Comparison of ENCODE assay signal across 24 cellular contexts in genomic region chr7:4136036-4136435, GRCh38.
DNase-seq lines count a peak whose midpoint lies in the region; ATAC-seq lines count a peak whose summit lies in the region.
"Had no signal": no experiment of that assay in that cellular context is flagged by ENCODE, and none has a peak within 500 bp of the region (broad histone marks: within the 10 kb centered on the region; RNA-seq: fewer than 3 reads in every experiment).

No MANE protein-coding gene starts in this region.

- ATAC-seq in HG02840 (IDR thresholded peaks at IDR 0.05; ENCODE audit: low FRiP score, unreplicated experiment) (no peak), GM18868 (IDR thresholded peaks at IDR 0.05; ENCODE audit: unreplicated experiment) (no peak)
- ATAC-seq: activated CD8-positive, alpha-beta T cell treated with anti-CD3 and anti-CD28 coated beads for 36 hours; gastroesophageal sphincter; psoas muscle had no signal

- H3K4me1 ChIP-seq in NT2/D1 (ENCODE audit: insufficient read depth, insufficient read length) (peaks cover 14% of the 10 kb centered on the region), iPS-18a (ENCODE audit: control insufficient read depth, low read depth, low read length) (peaks cover 35% of the 10 kb centered on the region), neuronal stem cell (ENCODE audit: control insufficient read depth in 2 of 2, insufficient read depth in 1 of 2, low read depth in 1 of 2, low read length in 2 of 2) (peaks cover 4 to 31% of the 10 kb centered on the region in 2 donors)
- H3K4me1 ChIP-seq: gastroesophageal sphincter, psoas muscle, vagina had no signal

- H3K4me2 ChIP-seq in neuronal stem cell (ENCODE audit: insufficient read depth, low read length, poor library complexity, severe bottlenecking), result no peak overlapping the region

- H2BK15ac ChIP-seq in neuronal stem cell (ENCODE audit: low read length), result no peak overlapping the region

- no peak overlapping the region for H2BK120ac ChIP-seq in neuronal stem cell (ENCODE audit: low read depth, low read length)

- no peak overlapping the region for H4K8ac ChIP-seq in neuronal stem cell (ENCODE audit: low read depth, low read length)

- no peak overlapping the region for H2AK5ac ChIP-seq in neuronal stem cell (ENCODE audit: low read depth, low read length)

- H3K4ac ChIP-seq in neuronal stem cell (ENCODE audit: low read length), result no peak overlapping the region

- peak; percentile 20 for DNase-seq in HT1080 (ENCODE audit: low read depth)
- peak; percentile 72 for DNase-seq in NT2/D1 (ENCODE audit: low read depth, low spot score)
- DNase-seq in neuronal stem cell (ENCODE audit: low spot score), result no peak
- no peak for DNase-seq in GDM1 (lab: John Stamatoyannopoulos, UW)
- no peak for DNase-seq in central memory CD4-positive, alpha-beta T cell
- DNase-seq: activated CD4-positive, alpha-beta T cell treated with anti-CD3 and anti-CD28 coated beads for 1 hour; activated CD8-positive, alpha-beta T cell treated with anti-CD3 and anti-CD28 coated beads for 36 hours; Calu3; KBM-7; kidney glomerular epithelial cell; NCI-H1105 treated with DMSO at 0.1 percent for 48 hours; NCI-H2029 treated with DMSO at 0.1 percent for 48 hours; NCI-H446; psoas muscle; stimulated activated naive CD4-positive, alpha-beta T cell treated with Interleukin-2 at 50 U/mL for 16 hours had no signal

- WGBS in neuronal stem cell (ENCODE audit: extremely low coverage in 2 of 2, insufficient read length in 2 of 2, insufficient replicate concordance in 1 of 2), 2 donors, result no CpG with 5 or more reads among the region's 11 CpGs

- no peak overlapping the region for H2BK5ac ChIP-seq in neuronal stem cell (ENCODE audit: low read length)

- H3K9ac ChIP-seq in NT2/D1 (ENCODE audit: insufficient read length, low read depth) (no peak overlapping the region), iPS-18a (ENCODE audit: low read length) (no peak overlapping the region), neuronal stem cell (ENCODE audit: low read depth, low read length, poor library complexity) (no peak overlapping the region)

- no peak overlapping the region for H4K91ac ChIP-seq in neuronal stem cell (ENCODE audit: low read depth, low read length, poor library complexity)

- no peak overlapping the region for H3K23ac ChIP-seq in neuronal stem cell (ENCODE audit: low read depth, low read length, poor library complexity)

- H3K36me3 ChIP-seq in NT2/D1 (ENCODE audit: insufficient read depth, insufficient read length, low read length) (no peaks in the 10 kb centered on the region), iPS-18a (ENCODE audit: control insufficient read depth, low read depth, low read length) (no peaks in the 10 kb centered on the region), neuronal stem cell (replicated peaks in 1 of 2; ENCODE audit: control insufficient read depth in 2 of 2, insufficient read depth in 2 of 2, low read length in 2 of 2) (no peaks in the 10 kb centered on the region)
- H3K36me3 ChIP-seq: gastroesophageal sphincter, neutrophil, vagina had no signal

- H3K27me3 ChIP-seq in NT2/D1 (ENCODE audit: insufficient read depth, insufficient read length), result no peaks in the 10 kb centered on the region
- H3K27me3 ChIP-seq in iPS-18a (ENCODE audit: control insufficient read depth, insufficient read depth, low read length), result no peaks in the 10 kb centered on the region
- H3K27me3 ChIP-seq in neuronal stem cell (ENCODE audit: control insufficient read depth in 3 of 3, insufficient read depth in 3 of 3, low read depth in 1 of 3, low read length in 3 of 3), result no peaks in the 10 kb centered on the region
- H3K27me3 ChIP-seq: dorsolateral prefrontal cortex, gastroesophageal sphincter, neutrophil, vagina had no signal

- no peak overlapping the region for H3K18ac ChIP-seq in neuronal stem cell (ENCODE audit: low read length)

- H3K4me3 ChIP-seq in NT2/D1 (ENCODE audit: insufficient read length, low read depth) (no peak overlapping the region), iPS-18a (ENCODE audit: low read length) (peak overlapping the region; percentile 2), neuronal stem cell (ENCODE audit: low read length in 2 of 2) (no peak overlapping the region)
- H3K4me3 ChIP-seq: dorsolateral prefrontal cortex, gastroesophageal sphincter, psoas muscle, thoracic aorta, vagina had no signal

- H3K9me3 ChIP-seq in NT2/D1 (ENCODE audit: insufficient read depth, low read length) (no peaks in the 10 kb centered on the region), iPS-18a (ENCODE audit: control insufficient read depth, low read depth, low read length) (no peaks in the 10 kb centered on the region), neuronal stem cell (replicated peaks in 1 of 2; ENCODE audit: control insufficient read depth in 2 of 2, insufficient read depth in 1 of 2, low read depth in 1 of 2, low read length in 2 of 2) (no peaks in the 10 kb centered on the region)
- H3K9me3 ChIP-seq: gastroesophageal sphincter, neutrophil, psoas muscle, thoracic aorta, vagina had no signal

- H3K14ac ChIP-seq in neuronal stem cell (ENCODE audit: low read length), result no peak overlapping the region

- H2BK12ac ChIP-seq in neuronal stem cell (ENCODE audit: low read length), result no peak overlapping the region

- H3K27ac ChIP-seq in iPS-18a (ENCODE audit: low read length) (no peak overlapping the region), neuronal stem cell (replicated peaks; ENCODE audit: low read length) (no peak overlapping the region)
- H3K27ac ChIP-seq: C4-2B, dorsolateral prefrontal cortex, gastroesophageal sphincter, neutrophil, psoas muscle, thoracic aorta, vagina had no signal

- no peaks in the 10 kb centered on the region for H3K79me1 ChIP-seq in neuronal stem cell (ENCODE audit: low read depth, low read length)

- H2AFZ ChIP-seq in neuronal stem cell (ENCODE audit: low read length), result peak overlapping the region; percentile 15

Comparison
In these comparisons a context has a peak if more than half of its experiments do, and no peak if none do; other contexts are left out.
1. DNase-seq: peak in HT1080 (single experiment) and NT2/D1 (single experiment); none in neuronal stem cell (single experiment), GDM1 (single experiment) and central memory CD4-positive, alpha-beta T cell (single experiment).